ENCODE assay signal across 18 cellular contexts in the genomic region with DNA sequence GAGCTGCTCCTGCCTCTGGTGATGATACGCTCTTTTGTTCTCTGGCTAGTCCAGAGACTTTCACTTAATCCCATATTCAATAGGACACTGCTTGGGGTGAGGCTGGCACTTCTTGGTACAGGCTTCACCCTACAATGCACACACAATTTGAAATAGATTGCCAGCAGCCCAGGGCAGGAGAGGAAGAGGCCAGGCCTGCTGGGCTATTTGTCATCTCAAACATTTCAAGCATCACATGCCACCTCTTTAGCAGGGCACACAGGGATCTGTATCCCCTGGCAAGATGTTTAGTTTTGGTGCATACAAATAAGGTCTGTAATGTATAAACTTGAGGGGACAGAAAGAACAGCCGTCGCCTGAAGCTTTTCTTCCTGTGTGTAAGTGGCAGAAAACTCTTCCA.
"Had no signal": no experiment of that assay in that cellular context is flagged by ENCODE, and none has a peak within 500 bp of the region (broad histone marks: within the 10 kb centered on the region; RNA-seq: fewer than 3 reads in every experiment).

No MANE protein-coding gene starts in this region.

- H3K4me3 ChIP-seq: SJCRH30 had no signal

- ATAC-seq: HepG2, SK-N-SH treated with all-trans-retinoic acid at 6 μM for 48 hours had no signal

- H3K36me3 ChIP-seq: SJCRH30 had no signal

- H3K4me1 ChIP-seq: SJCRH30 had no signal

- DNase-seq: IMR-90, Karpas-422, KG1, MM.1S, NCI-H1092 treated with DMSO at 0.1 percent for 48 hours, NCI-H1436, NCI-H187, NCI-H2029, NCI-H2081 treated with DMSO at 0.1 percent for 48 hours, NCI-H2227 treated with DMSO at 0.1 percent for 48 hours, NCI-H524, NCI-H526 treated with DMSO at 0.1 percent for 48 hours, NCI-H774, RPMI8226, SHP77 treated with DMSO at 0.1 percent for 48 hours, SJCRH30 had no signal

- H3K9me3 ChIP-seq: SJCRH30 had no signal

- H3K27ac ChIP-seq: SJCRH30 had no signal

- H3K27me3 ChIP-seq: SJCRH30 had no signal
